16 cellular contexts compared by ENCODE assay signal in the genomic region with DNA sequence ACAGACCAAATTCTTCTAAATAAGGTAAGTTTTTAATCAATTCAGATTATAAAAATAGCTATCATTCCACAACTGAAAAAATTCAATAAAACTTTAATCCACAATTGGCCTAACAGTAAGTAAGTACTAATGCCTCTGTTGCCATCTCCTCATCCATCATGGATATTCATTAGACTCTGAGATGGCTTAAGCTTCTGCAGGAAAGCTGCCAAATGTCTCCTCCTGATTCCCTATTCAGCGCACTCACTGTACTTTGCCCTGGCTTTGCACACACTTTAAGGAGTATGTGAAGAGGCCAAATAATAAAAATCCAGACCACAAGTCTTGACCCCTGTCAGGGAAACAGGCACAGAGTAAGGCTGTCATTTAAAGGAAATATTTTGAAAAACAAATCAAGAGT. TPM values are rescaled to one million over a fixed set of nuclear protein-coding genes. Genes with fewer than 3 reads are reported as not detected.
DNase-seq lines count a peak whose midpoint lies in the region; ATAC-seq, FAIRE-seq and TF ChIP-seq lines count a peak whose summit lies in the region.
"Had no signal": no experiment of that assay in that cellular context is flagged by ENCODE, and none has a peak within 500 bp of the region (broad histone marks: within the 10 kb centered on the region; RNA-seq: fewer than 3 reads in every experiment).

No MANE protein-coding gene starts in this region.

- FAIRE-seq in kidney (lab: Jason Lieb, UNC): peak; percentile 23
- no peak for FAIRE-seq in small intestine (lab: Jason Lieb, UNC)
- FAIRE-seq in urothelium cell line (lab: Jason Lieb, UNC): no peak
- FAIRE-seq: GM18507 had no signal

- H3K9me3 ChIP-seq in kidney (ENCODE audit: control insufficient read depth in 1 of 2, low read length in 2 of 2) (no peaks in the 10 kb centered on the region), small intestine (ENCODE audit: control insufficient read depth, low read depth) (no peaks in the 10 kb centered on the region)
- H3K9me3 ChIP-seq: BLaER1 treated with 17β-estradiol and CSF1 and Interleukin-3, amounts not matched to agents 10 nM and 100 nM had no signal

- DNase-seq in D341Med (ENCODE audit: low spot score) (peak; percentile 40), amniotic epithelial cell (ENCODE audit: low read depth) (peak; percentile 81), kidney (no peak), small intestine (peak; percentile 3), SIG-M5 (lab: John Stamatoyannopoulos, UW) (no peak), urothelium cell line (ENCODE audit: low spot score) (no peak)
- DNase-seq: KBM-7, NCI-H1048, NCI-H2107, NCI-H345, NCI-H526 treated with DMSO at 0.1 percent for 48 hours had no signal

- intact Hi-C loops in kidney (cut with DNase I): no loop called here

- no peak for ATAC-seq in GM19023 (IDR thresholded peaks at IDR 0.05; ENCODE audit: unreplicated experiment)

- WGBS in small intestine, 3 donors: 31 to 55% (median 46%) methylated on average over 1 of the region's 1 CpG

- H3K4me3 ChIP-seq in kidney (ENCODE audit: low read length in 2 of 2) (no peak overlapping the region), small intestine (ENCODE audit: low read depth in 1 of 2, low read length in 2 of 2) (no peak overlapping the region)
- H3K4me3 ChIP-seq: BLaER1 treated with 17β-estradiol and CSF1 and Interleukin-3, amounts not matched to agents 10 nM and 100 nM had no signal

- TF ChIP-seq CTCF in kidney (IDR thresholded peaks at IDR 0.05; ENCODE audit: borderline replicate concordance, extremely low read depth, insufficient read depth): no peak

- no peak overlapping the region for H3K9ac ChIP-seq in kidney (ENCODE audit: low read length in 2 of 2)
- H3K9ac ChIP-seq: BLaER1 treated with 17β-estradiol and CSF1 and Interleukin-3, amounts not matched to agents 10 nM and 100 nM had no signal

- H3K27ac ChIP-seq in kidney (ENCODE audit: low read depth in 2 of 2, low read length in 2 of 2): no peak overlapping the region
- H3K27ac ChIP-seq in small intestine (ENCODE audit: low read depth in 1 of 2, low read length in 1 of 2): no peak overlapping the region
- H3K27ac ChIP-seq: BLaER1 treated with 17β-estradiol and CSF1 and Interleukin-3, amounts not matched to agents 10 nM and 100 nM; HL-60; RWPE1 had no signal

- H3K4me1 ChIP-seq in kidney (ENCODE audit: control insufficient read depth in 1 of 2, insufficient read depth in 1 of 2, low read depth in 1 of 2, low read length in 2 of 2) (no peaks in the 10 kb centered on the region), small intestine (ENCODE audit: control insufficient read depth in 2 of 2, insufficient read depth in 1 of 2, low read depth in 1 of 2, low read length in 1 of 2) (no peaks in the 10 kb centered on the region)
- H3K4me1 ChIP-seq: BLaER1 treated with 17β-estradiol and CSF1 and Interleukin-3, amounts not matched to agents 10 nM and 100 nM had no signal

- H3K36me3 ChIP-seq in kidney (ENCODE audit: control insufficient read depth in 1 of 2, insufficient read depth in 2 of 2, low read length in 2 of 2): peaks cover 38 to 56% of the 10 kb centered on the region in 2 donors
- peaks cover 20 to 27% of the 10 kb centered on the region in 2 donors for H3K36me3 ChIP-seq in small intestine (ENCODE audit: control insufficient read depth in 2 of 2, insufficient read depth in 2 of 2, low read length in 2 of 2)

- no peaks in the 10 kb centered on the region for H3K27me3 ChIP-seq in small intestine (ENCODE audit: control insufficient read depth in 2 of 2, insufficient read depth in 2 of 2, low read length in 2 of 2)
- H3K27me3 ChIP-seq: BLaER1 treated with 17β-estradiol and CSF1 and Interleukin-3, amounts not matched to agents 10 nM and 100 nM had no signal

RNA-seq across cellular contexts. Expression of a gene that starts 23.6 kb away (rescaled TPM):
- total RNA-seq in kidney: 31.8 TPM
- polyA plus RNA-seq in kidney (ENCODE audit: insufficient read depth, low read depth, low replicate concordance) (10.3 TPM), small intestine (10 to 100 TPM in 1 of 3 donors, 1 to 10 TPM in 2; 7.3 to 15.3 (median 7.8) TPM)

RNA-seq across cellular contexts. Expression of a gene that starts 23.6 kb away (rescaled TPM):
- 4.0 TPM for total RNA-seq in kidney
- polyA plus RNA-seq in kidney (ENCODE audit: insufficient read depth, low read depth, low replicate concordance) (5.5 TPM), small intestine (1 to 10 TPM; 1.1 to 1.7 (median 1.4) TPM)

Comparison
In these comparisons a context has a peak if more than half of its experiments do, and no peak if none do; other contexts are left out.
1. DNase-seq: peak in D341Med (single experiment), amniotic epithelial cell (single experiment) and small intestine (single experiment); none in kidney (single experiment), SIG-M5 (single experiment) and urothelium cell line (single experiment).